8 cellular contexts compared by ENCODE assay signal in genomic region chr2:85539361-85540130, GRCh38. TPM values are rescaled to one million over a fixed set of nuclear protein-coding genes. Genes with fewer than 3 reads are reported as not detected.
DNase-seq lines count a peak whose midpoint lies in the region; ATAC-seq and TF ChIP-seq lines count a peak whose summit lies in the region.

No MANE protein-coding gene starts in this region.

- H3K4me3 ChIP-seq in AG09309 (ENCODE audit: control insufficient read depth, low read depth, low read length) (peak overlapping the region; percentile 92), Peyer's patch (peak overlapping the region; percentile 72 to 97 (median 83)), neuronal stem cell (ENCODE audit: low read length in 2 of 2) (peak overlapping the region; percentile 98 to 99)

- H2AFZ ChIP-seq in neuronal stem cell (ENCODE audit: low read length) = peak overlapping the region; percentile 98

- no peak for TF ChIP-seq POLR2A in Peyer's patch (IDR thresholded peaks at IDR 0.05)

- no peak for TF ChIP-seq CTCF in AG09309 (IDR thresholded peaks at IDR 0.05; ENCODE audit: control insufficient read depth, insufficient read depth, low read depth, low read length, missing control alignments)
- peak in 1 of 6 experiments; percentile 14 for TF ChIP-seq CTCF in Peyer's patch (IDR thresholded peaks at IDR 0.05)

- peak overlapping the region; percentile 63 for H3K4me2 ChIP-seq in neuronal stem cell (ENCODE audit: insufficient read depth, low read length, poor library complexity, severe bottlenecking)

- H3K9ac ChIP-seq in neuronal stem cell (ENCODE audit: low read depth, low read length, poor library complexity) = peak overlapping the region; percentile 100

- peak overlapping the region; percentile 99 for H3K4ac ChIP-seq in neuronal stem cell (ENCODE audit: low read length)

- peak overlapping the region; percentile 58 for H4K8ac ChIP-seq in neuronal stem cell (ENCODE audit: low read depth, low read length)

- no peak for DNase-seq in AG09309 (ENCODE audit: low read depth)
- peak; percentile 64 to 80 (median 80) for DNase-seq in Peyer's patch
- DNase-seq in activated gamma-delta T cell (lab: John Stamatoyannopoulos, UW) = peak; percentile 50
- DNase-seq in foreskin melanocyte = peak; percentile 68
- DNase-seq in neuronal stem cell (ENCODE audit: low spot score) = peak; percentile 58
- peak in 46 of 49 donors; percentile 27 to 91 (median 61) for DNase-seq in substantia nigra (lab: John Stamatoyannopoulos, UW)

- peaks cover 2% of the 10 kb centered on the region for H3K79me1 ChIP-seq in neuronal stem cell (ENCODE audit: low read depth, low read length)

- peaks cover 0 to 44% (median 4%) of the 10 kb centered on the region in 4 donors for H3K4me1 ChIP-seq in Peyer's patch
- peaks cover 10 to 17% of the 10 kb centered on the region in 2 donors for H3K4me1 ChIP-seq in neuronal stem cell (ENCODE audit: control insufficient read depth in 2 of 2, insufficient read depth in 1 of 2, low read depth in 1 of 2, low read length in 2 of 2)

- H2BK15ac ChIP-seq in neuronal stem cell (ENCODE audit: low read length) = peak overlapping the region; percentile 84

- H3K23ac ChIP-seq in neuronal stem cell (ENCODE audit: low read depth, low read length, poor library complexity) = peak overlapping the region; percentile 100

- H3K36me3 ChIP-seq in Peyer's patch = peaks cover 0 to 36% (median 2%) of the 10 kb centered on the region in 3 donors
- H3K36me3 ChIP-seq in neuronal stem cell (replicated peaks in 1 of 2; ENCODE audit: control insufficient read depth in 2 of 2, insufficient read depth in 2 of 2, low read length in 2 of 2) = peaks cover 24 to 51% of the 10 kb centered on the region in 2 donors

- H3K14ac ChIP-seq in neuronal stem cell (ENCODE audit: low read length) = peak overlapping the region; percentile 92

- H3K27me3 ChIP-seq in Peyer's patch = no peaks in the 10 kb centered on the region
- H3K27me3 ChIP-seq in neuronal stem cell (ENCODE audit: control insufficient read depth in 3 of 3, insufficient read depth in 3 of 3, low read depth in 1 of 3, low read length in 3 of 3) = no peaks in the 10 kb centered on the region

- H3K18ac ChIP-seq in neuronal stem cell (ENCODE audit: low read length) = peak overlapping the region; percentile 95

- ATAC-seq in GM18868 (IDR thresholded peaks at IDR 0.05; ENCODE audit: unreplicated experiment) (peak; percentile 30), HG03139 (IDR thresholded peaks at IDR 0.05; ENCODE audit: unreplicated experiment) (peak; percentile 29)

- no CpG with 5 or more reads among the region's 67 CpGs for WGBS in neuronal stem cell (ENCODE audit: extremely low coverage in 2 of 2, insufficient read length in 2 of 2, insufficient replicate concordance in 1 of 2), 2 donors

- H2BK5ac ChIP-seq in neuronal stem cell (ENCODE audit: low read length) = peak overlapping the region; percentile 99

- H3K9me3 ChIP-seq in Peyer's patch (no peaks in the 10 kb centered on the region), neuronal stem cell (replicated peaks in 1 of 2; ENCODE audit: control insufficient read depth in 2 of 2, insufficient read depth in 1 of 2, low read depth in 1 of 2, low read length in 2 of 2) (no peaks in the 10 kb centered on the region)

- H4K91ac ChIP-seq in neuronal stem cell (ENCODE audit: low read depth, low read length, poor library complexity) = peak overlapping the region; percentile 93

- peak overlapping the region; percentile 46 for H2BK12ac ChIP-seq in neuronal stem cell (ENCODE audit: low read length)

- peak overlapping the region; percentile 99 for H2AK5ac ChIP-seq in neuronal stem cell (ENCODE audit: low read depth, low read length)

- H3K27ac ChIP-seq in Peyer's patch (peak overlapping the region; percentile 95 to 99 (median 98)), neuronal stem cell (replicated peaks; ENCODE audit: low read length) (peak overlapping the region; percentile 64), substantia nigra (ENCODE audit: low read depth, low read length, poor library complexity, severe bottlenecking) (peak overlapping the region; percentile 100)

- H2BK120ac ChIP-seq in neuronal stem cell (ENCODE audit: low read depth, low read length) = peak overlapping the region; percentile 98

RNA-seq across cellular contexts. Expression of gene MAT2A, which starts 0.6 kb away (rescaled TPM):
- total RNA-seq in Peyer's patch = 100 to 1,000 TPM; 113 to 189 (median 140) TPM
- polyA plus RNA-seq in neuronal stem cell (2013, experiment 1 of 2) = 158 TPM
- polyA plus RNA-seq in neuronal stem cell (2013, experiment 2 of 2) = 153 TPM

RNA-seq across cellular contexts. Expression of gene GGCX, which starts 21.7 kb away (rescaled TPM):
- 10 to 100 TPM; 21.3 to 38.0 (median 31.1) TPM for total RNA-seq in Peyer's patch
- polyA plus RNA-seq in neuronal stem cell (2013, experiment 1 of 2) = 22.7 TPM
- 22.4 TPM for polyA plus RNA-seq in neuronal stem cell (2013, experiment 2 of 2)

RNA-seq across cellular contexts. Expression of gene VAMP8, which starts 37.8 kb away (rescaled TPM):
- 100 to 1,000 TPM in 2 of 4 donors, 10 to 100 TPM in 2; 75.1 to 189 (median 112) TPM for total RNA-seq in Peyer's patch
- 4.0 TPM for polyA plus RNA-seq in neuronal stem cell (2013, experiment 1 of 2)
- 4.0 TPM for polyA plus RNA-seq in neuronal stem cell (2013, experiment 2 of 2)

RNA-seq across cellular contexts. Expression of gene VAMP5, which starts 44.7 kb away (rescaled TPM):
- 10 to 100 TPM in 3 of 4 donors, 1 to 10 TPM in 1; 6.5 to 18.2 (median 16.0) TPM for total RNA-seq in Peyer's patch
- polyA plus RNA-seq in neuronal stem cell (2013, experiment 1 of 2) = 5.7 TPM
- 5.8 TPM for polyA plus RNA-seq in neuronal stem cell (2013, experiment 2 of 2)

RNA-seq across cellular contexts. Expression of gene RNF181, which starts 56.0 kb away (rescaled TPM):
- 100 to 1,000 TPM in 3 of 4 donors, 10 to 100 TPM in 1; 73.4 to 182 (median 134) TPM for total RNA-seq in Peyer's patch
- 139 TPM for polyA plus RNA-seq in neuronal stem cell (2013, experiment 1 of 2)
- 136 TPM for polyA plus RNA-seq in neuronal stem cell (2013, experiment 2 of 2)
